10 cellular contexts compared by ENCODE assay signal in genomic region chr15:57506422-57506821, GRCh38.
DNase-seq lines count a peak whose midpoint lies in the region; ATAC-seq and TF ChIP-seq lines count a peak whose summit lies in the region.
"Had no signal": no experiment of that assay in that cellular context is flagged by ENCODE, and none has a peak within 500 bp of the region (broad histone marks: within the 10 kb centered on the region; RNA-seq: fewer than 3 reads in every experiment).

No MANE protein-coding gene starts in this region.

- H3K9me3 ChIP-seq in SK-N-SH (no peaks in the 10 kb centered on the region), tibial artery (no peaks in the 10 kb centered on the region)

- no peak overlapping the region for H2AFZ ChIP-seq in SK-N-SH (ENCODE audit: low read depth)

- no peaks in the 10 kb centered on the region for H3F3A ChIP-seq in SK-N-SH (replicated peaks; ENCODE audit: insufficient read depth)

- intact Hi-C loops in tibial artery (cut with DNase I; ENCODE audit: low total_unique reads) = no loop called here

- H3K4me1 ChIP-seq in SK-N-SH (ENCODE audit: control insufficient read depth in 1 of 2, insufficient read depth in 2 of 2, low read depth in 1 of 2, low read length in 1 of 2) = peaks cover 0 to 17% of the 10 kb centered on the region in 2 experiments; a peak in 2 of 4 replicates
- peaks cover 0 to 41% (median 19%) of the 10 kb centered on the region in 4 donors for H3K4me1 ChIP-seq in tibial artery

- 0 out of 2 replicates have a peak, but pooled peaks have one; percentile 8 for TF ChIP-seq CTCF in SK-N-SH (IDR thresholded peaks at IDR 0.05)
- peak; percentile 51 for TF ChIP-seq CTCF in brain microvascular endothelial cell (IDR thresholded peaks at IDR 0.05; ENCODE audit: low read depth, low read length, missing control alignments)
- no peak for TF ChIP-seq CTCF in tibial artery (IDR thresholded peaks at IDR 0.05)

- ATAC-seq in SK-N-SH treated with all-trans-retinoic acid at 6 μM for 48 hours (no peak), HG02973 (IDR thresholded peaks at IDR 0.05; ENCODE audit: unreplicated experiment) (no peak)
- ATAC-seq: GM12878 had no signal

- no peak overlapping the region for H3K4me2 ChIP-seq in SK-N-SH

- H3K27ac ChIP-seq in SK-N-SH (ENCODE audit: low read depth in 2 of 2, low read length in 1 of 2) (no peak overlapping the region), brain microvascular endothelial cell (peak overlapping the region; percentile 85), layer of hippocampus (ENCODE audit: low read depth, low read length) (peak overlapping the region; percentile 47), tibial artery (peak overlapping the region; percentile 51 to 61)

- no peaks in the 10 kb centered on the region for H3K9me2 ChIP-seq in SK-N-SH

- in situ Hi-C loops in brain microvascular endothelial cell (cut with HindIII; ENCODE audit: low pct_ligation_motif_present, low sequenced_read_pairs) = loop anchor here (25.0 kb wide), 1 partner anchor 169 kb away; no protein-coding TSS in a partner anchor

- no peak overlapping the region for H3K9ac ChIP-seq in SK-N-SH

- no peak overlapping the region for H3K4me3 ChIP-seq in SK-N-SH (ENCODE audit: low read depth in 2 of 2, low read length in 1 of 2)
- no peak overlapping the region for H3K4me3 ChIP-seq in brain microvascular endothelial cell (ENCODE audit: low read depth, low read length)
- H3K4me3 ChIP-seq in tibial artery = no peak overlapping the region
- H3K4me3 ChIP-seq: GM12878 had no signal

- CTCF ChIA-PET in SK-N-SH (lab: Yijun Ruan, JAX) = interaction anchor here (0.8 to 4.6 kb wide), 6 partner anchors 19 to 165 kb away, joined by 3 to 24 read pairs (median 4); no protein-coding TSS in a partner anchor

- WGBS in SK-N-SH (ENCODE audit: low lambda C conversion rate) = 83% methylated on average over 2 of the region's 2 CpGs

- POLR2A ChIA-PET in SK-N-SH (lab: Yijun Ruan, JAX) = no interaction called here

- TF ChIP-seq RAD21 in SK-N-SH (IDR thresholded peaks at IDR 0.05; ENCODE audit: low read length) = no peak

- DNase-seq in SK-N-SH (no peak), brain microvascular endothelial cell (no peak), tibial artery (no peak), NCI-H146 treated with DMSO at 0.1 percent for 48 hours (lab: John Stamatoyannopoulos, UW; ENCODE audit: unreplicated experiment) (no peak), SIG-M5 (lab: John Stamatoyannopoulos, UW) (no peak)
- DNase-seq: activated CD8-positive, alpha-beta memory T cell treated with anti-CD3 and anti-CD28 coated beads, Interleukin-2, amount 50 U/mL, for 48 hours had no signal

- no peak for TF ChIP-seq EP300 in SK-N-SH (IDR thresholded peaks at IDR 0.05; ENCODE audit: borderline replicate concordance in 1 of 2, low read depth in 1 of 2, low read length in 1 of 2)

- no peaks in the 10 kb centered on the region for H3K79me2 ChIP-seq in SK-N-SH (ENCODE audit: insufficient read depth)

- H3K36me3 ChIP-seq in SK-N-SH (replicated peaks in 1 of 2; ENCODE audit: control insufficient read depth in 1 of 2, insufficient read depth in 2 of 2, low read length in 1 of 2) = no peaks in the 10 kb centered on the region
- no peaks in the 10 kb centered on the region for H3K36me3 ChIP-seq in brain microvascular endothelial cell (replicated peaks)
- H3K36me3 ChIP-seq in tibial artery = no peaks in the 10 kb centered on the region

- H3K27me3 ChIP-seq in SK-N-SH (ENCODE audit: insufficient read depth) = no peaks in the 10 kb centered on the region
- H3K27me3 ChIP-seq in brain microvascular endothelial cell (replicated peaks) = no peaks in the 10 kb centered on the region
- no peaks in the 10 kb centered on the region for H3K27me3 ChIP-seq in layer of hippocampus (ENCODE audit: control insufficient read depth, insufficient read depth, low read length)
- no peaks in the 10 kb centered on the region for H3K27me3 ChIP-seq in tibial artery

- no peaks in the 10 kb centered on the region for H4K20me1 ChIP-seq in SK-N-SH (ENCODE audit: insufficient read depth)

TF ChIP-seq in SK-N-SH, 30 proteins besides CTCF, POLR2A, EP300 and RAD21 (continues in another document):
- TF ChIP-seq RCOR1 (IDR thresholded peaks at IDR 0.05; ENCODE audit: low read length) (no peak), FOSL2 (IDR thresholded peaks at IDR 0.05; ENCODE audit: borderline replicate concordance, low read depth) (no peak), CHD2 (IDR thresholded peaks at IDR 0.05; ENCODE audit: low read length, partially characterized antibody) (no peak), USF2 (IDR thresholded peaks at IDR 0.05; ENCODE audit: borderline replicate concordance, low read depth, low read length) (no peak), RFX5 (IDR thresholded peaks at IDR 0.05; ENCODE audit: low read length) (no peak), POLR2AphosphoS5 (IDR thresholded peaks at IDR 0.05; ENCODE audit: low read depth, low read length) (no peak), NRF1 (IDR thresholded peaks at IDR 0.05; ENCODE audit: low read depth, low read length) (no peak), YY1 (IDR thresholded peaks at IDR 0.05; ENCODE audit: low read depth) (no peak), GABPA (IDR thresholded peaks at IDR 0.05; ENCODE audit: low read depth) (no peak), NFIC (IDR thresholded peaks at IDR 0.05; ENCODE audit: borderline replicate concordance) (no peak), ELF1 (IDR thresholded peaks at IDR 0.05) (no peak), TEAD4 (IDR thresholded peaks at IDR 0.05; ENCODE audit: borderline replicate concordance, insufficient read depth) (no peak), MEF2A (IDR thresholded peaks at IDR 0.05; ENCODE audit: borderline replicate concordance, low read depth) (no peak), TCF12 (IDR thresholded peaks at IDR 0.05) (no peak), SIN3A (IDR thresholded peaks at IDR 0.05; ENCODE audit: borderline replicate concordance, low read depth, low read length) (no peak), FOXJ3 (CRISPR knock-in tag; IDR thresholded peaks at IDR 0.05) (no peak), JUND (IDR thresholded peaks at IDR 0.05) (no peak), EZH2phosphoT487 (IDR thresholded peaks at IDR 0.05; ENCODE audit: borderline replicate concordance, low read depth) (no peak)
- TF ChIP-seq, protein P1, sequence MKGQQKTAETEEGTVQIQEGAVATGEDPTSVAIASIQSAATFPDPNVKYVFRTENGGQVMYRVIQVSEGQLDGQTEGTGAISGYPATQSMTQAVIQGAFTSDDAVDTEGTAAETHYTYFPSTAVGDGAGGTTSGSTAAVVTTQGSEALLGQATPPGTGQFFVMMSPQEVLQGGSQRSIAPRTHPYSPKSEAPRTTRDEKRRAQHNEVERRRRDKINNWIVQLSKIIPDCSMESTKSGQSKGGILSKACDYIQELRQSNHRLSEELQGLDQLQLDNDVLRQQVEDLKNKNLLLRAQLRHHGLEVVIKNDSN (IDR thresholded peaks at IDR 0.05; ENCODE audit: borderline replicate concordance, low read depth) = no peak

TF ChIP-seq in SK-N-SH treated with all-trans-retinoic acid at 6 μM for 48 hours, 23 proteins besides CTCF, POLR2A, EP300 and RAD21 (continues in another document):
- no peak for TF ChIP-seq ESRRG (CRISPR knock-in tag; IDR thresholded peaks at IDR 0.05)
- TF ChIP-seq, protein P2, sequence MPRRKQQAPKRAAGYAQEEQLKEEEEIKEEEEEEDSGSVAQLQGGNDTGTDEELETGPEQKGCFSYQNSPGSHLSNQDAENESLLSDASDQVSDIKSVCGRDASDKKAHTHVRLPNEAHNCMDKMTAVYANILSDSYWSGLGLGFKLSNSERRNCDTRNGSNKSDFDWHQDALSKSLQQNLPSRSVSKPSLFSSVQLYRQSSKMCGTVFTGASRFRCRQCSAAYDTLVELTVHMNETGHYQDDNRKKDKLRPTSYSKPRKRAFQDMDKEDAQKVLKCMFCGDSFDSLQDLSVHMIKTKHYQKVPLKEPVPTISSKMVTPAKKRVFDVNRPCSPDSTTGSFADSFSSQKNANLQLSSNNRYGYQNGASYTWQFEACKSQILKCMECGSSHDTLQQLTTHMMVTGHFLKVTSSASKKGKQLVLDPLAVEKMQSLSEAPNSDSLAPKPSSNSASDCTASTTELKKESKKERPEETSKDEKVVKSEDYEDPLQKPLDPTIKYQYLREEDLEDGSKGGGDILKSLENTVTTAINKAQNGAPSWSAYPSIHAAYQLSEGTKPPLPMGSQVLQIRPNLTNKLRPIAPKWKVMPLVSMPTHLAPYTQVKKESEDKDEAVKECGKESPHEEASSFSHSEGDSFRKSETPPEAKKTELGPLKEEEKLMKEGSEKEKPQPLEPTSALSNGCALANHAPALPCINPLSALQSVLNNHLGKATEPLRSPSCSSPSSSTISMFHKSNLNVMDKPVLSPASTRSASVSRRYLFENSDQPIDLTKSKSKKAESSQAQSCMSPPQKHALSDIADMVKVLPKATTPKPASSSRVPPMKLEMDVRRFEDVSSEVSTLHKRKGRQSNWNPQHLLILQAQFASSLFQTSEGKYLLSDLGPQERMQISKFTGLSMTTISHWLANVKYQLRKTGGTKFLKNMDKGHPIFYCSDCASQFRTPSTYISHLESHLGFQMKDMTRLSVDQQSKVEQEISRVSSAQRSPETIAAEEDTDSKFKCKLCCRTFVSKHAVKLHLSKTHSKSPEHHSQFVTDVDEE (CRISPR knock-in tag; IDR thresholded peaks at IDR 0.05) = no peak
- no peak for TF ChIP-seq TCF4 (CRISPR knock-in tag; IDR thresholded peaks at IDR 0.05; ENCODE audit: borderline replicate concordance)
- no peak for TF ChIP-seq POU6F1 (CRISPR knock-in tag; IDR thresholded peaks at IDR 0.05; ENCODE audit: borderline replicate concordance, low read depth)
- no peak for TF ChIP-seq ZNF565 (CRISPR knock-in tag; conservative IDR thresholded peaks at IDR 0.05; ENCODE audit: low read depth)
- TF ChIP-seq ZC3H10 (CRISPR knock-in tag; IDR thresholded peaks at IDR 0.05) = no peak

Comparison
In these comparisons a context has a peak if more than half of its experiments do, and no peak if none do; other contexts are left out.
1. H3K27ac ChIP-seq: peak in brain microvascular endothelial cell (single experiment), layer of hippocampus (single experiment) and tibial artery (2 of 2); none in SK-N-SH (0 of 2).
2. CTCF ChIP-seq: peak in SK-N-SH (single experiment) and brain microvascular endothelial cell (single experiment); none in tibial artery (0 of 2).